Comparison of ENCODE assay signal across 2 cellular contexts in genomic region chr4:89000392-89000791, GRCh38.
A peak's percentile ranks its signal among the peaks of the same experiment; 100 is the strongest.
TF ChIP-seq lines count a peak whose summit lies in the region.

No MANE protein-coding gene starts in this region.

TF ChIP-seq in HEK293T, 16 proteins besides CTCF, POLR2A, EP300 and RAD21 (continued from another document):
- TF ChIP-seq PKNOX1 (IDR thresholded peaks at IDR 0.05): peak; percentile 44; the same call in 1 of the 2 replicates
- no peak for TF ChIP-seq NFRKB (IDR thresholded peaks at IDR 0.05)
- no peak for TF ChIP-seq BHLHE40 (IDR thresholded peaks at IDR 0.05; ENCODE audit: borderline replicate concordance)
- TF ChIP-seq ELF4 (IDR thresholded peaks at IDR 0.05): no peak

TF ChIP-seq in K562, 482 proteins besides CTCF, POLR2A, EP300 and RAD21 (continued from another document):
- TF ChIP-seq ZNF740 (CRISPR knock-in tag; IDR thresholded peaks at IDR 0.05) (no peak), ZNF740 (tag; IDR thresholded peaks at IDR 0.05) (peak in 1 of 2 experiments; percentile 61; a peak in 1 of 4 replicates), ZNF644 (tag; IDR thresholded peaks at IDR 0.05; ENCODE audit: low read depth) (0 out of 2 replicates have a peak, but pooled peaks have one; percentile 56), GTF2A2 (tag; IDR thresholded peaks at IDR 0.05) (peak; percentile 29; the same call in 1 of the 2 replicates)
TF ChIP-seq in K562: peak in this region for 4.
